Comparison of ENCODE assay signal across 2 cellular contexts in genomic region chr5:88660947-88661869, GRCh38.
TF ChIP-seq lines count a peak whose summit lies in the region.

No MANE protein-coding gene starts in this region.

TF ChIP-seq in GM23338, 12 proteins besides CTCF, POLR2A, EP300 and RAD21 (continued from another document):
- TF ChIP-seq JUNB (IDR thresholded peaks at IDR 0.05; ENCODE audit: unreplicated experiment) (no peak), STAT1 (IDR thresholded peaks at IDR 0.05; ENCODE audit: unreplicated experiment) (no peak), ZNF114 (CRISPR knock-in tag; IDR thresholded peaks at IDR 0.05) (no peak)

TF ChIP-seq in IMR-90, 13 proteins besides CTCF, POLR2A, EP300 and RAD21:
- TF ChIP-seq USF2 (IDR thresholded peaks at IDR 0.05; ENCODE audit: low read depth, low read length) (no peak), RFX5 (IDR thresholded peaks at IDR 0.05; ENCODE audit: low read depth, low read length) (no peak), CHD1 (IDR thresholded peaks at IDR 0.05; ENCODE audit: low read depth, low read length) (no peak), BHLHE40 (IDR thresholded peaks at IDR 0.05; ENCODE audit: low read depth, low read length) (no peak)
TF ChIP-seq in IMR-90: peak in this region for 0.
